Comparison of ENCODE assay signal across 25 cellular contexts in the genomic region with DNA sequence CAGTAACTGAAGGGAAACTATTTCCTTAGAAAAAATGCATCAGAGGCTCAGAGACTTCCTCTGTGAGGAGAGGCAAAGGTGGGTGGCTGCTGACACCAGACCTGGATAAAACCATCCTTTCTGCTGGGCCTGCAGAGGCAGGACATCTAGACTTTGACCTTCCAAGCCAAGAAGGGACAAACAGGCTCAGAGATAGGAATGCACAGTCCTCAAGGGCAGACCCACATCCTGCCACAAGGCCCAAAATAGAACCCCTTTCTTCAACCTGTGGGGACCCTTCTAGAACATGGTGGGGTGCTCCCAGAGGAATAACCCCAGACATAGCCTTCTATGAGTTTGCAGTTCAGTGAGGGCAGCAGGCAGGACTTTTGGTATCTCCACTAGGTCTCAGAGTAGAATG. TPM values are rescaled to one million over a fixed set of nuclear protein-coding genes. Genes with fewer than 3 reads are reported as not detected.
DNase-seq lines count a peak whose midpoint lies in the region; ATAC-seq and TF ChIP-seq lines count a peak whose summit lies in the region.
"Had no signal": no experiment of that assay in that cellular context is flagged by ENCODE, and none has a peak within 500 bp of the region (broad histone marks: within the 10 kb centered on the region; RNA-seq: fewer than 3 reads in every experiment).

No MANE protein-coding gene starts in this region.

- intact Hi-C loops in activated CD8-positive, alpha-beta T cell treated with anti-CD3 and anti-CD28 coated beads for 36 hours (cut with micrococcal nuclease): no loop called here
- intact Hi-C loops in activated CD4-positive, alpha-beta memory T cell treated with anti-CD3 and anti-CD28 coated beads for 36 hours (cut with micrococcal nuclease): loop anchor here (5.0 kb wide), 1 partner anchor 537 kb away; a partner anchor contains a TSS
- intact Hi-C loops in gastrocnemius medialis (cut with DNase I; ENCODE audit: low total_unique reads): no loop called here

- no peak overlapping the region for H3K27ac ChIP-seq in gastrocnemius medialis
- H3K27ac ChIP-seq: left ventricle myocardium inferior, psoas muscle, VCaP had no signal

- H3K9me3 ChIP-seq in gastrocnemius medialis: no peaks in the 10 kb centered on the region
- H3K9me3 ChIP-seq: BE2C, left ventricle myocardium inferior, mucosa of descending colon, psoas muscle had no signal

- no peaks in the 10 kb centered on the region for H3K27me3 Mint-ChIP-seq in activated CD8-positive, alpha-beta T cell treated with anti-CD3 and anti-CD28 coated beads, Interleukin-2, amount 10 ng/mL, durations not matched to agents 7 days and 5 days (ENCODE audit: low read depth)
- no peaks in the 10 kb centered on the region for H3K27me3 Mint-ChIP-seq in activated CD8-positive, alpha-beta T cell treated with anti-CD3 and anti-CD28 coated beads for 36 hours
- no peaks in the 10 kb centered on the region for H3K27me3 Mint-ChIP-seq in activated CD4-positive, alpha-beta memory T cell treated with anti-CD3 and anti-CD28 coated beads for 36 hours
- H3K27me3 Mint-ChIP-seq in type B pancreatic cell: peaks cover 3% of the 10 kb centered on the region
- H3K27me3 Mint-ChIP-seq: effector memory CD8-positive, alpha-beta T cell had no signal

- no peak overlapping the region for H3K4me3 Mint-ChIP-seq in activated CD8-positive, alpha-beta T cell treated with anti-CD3 and anti-CD28 coated beads, Interleukin-2, amount 10 ng/mL, durations not matched to agents 7 days and 5 days
- H3K4me3 Mint-ChIP-seq in activated CD8-positive, alpha-beta T cell treated with anti-CD3 and anti-CD28 coated beads for 36 hours: no peak overlapping the region
- H3K4me3 Mint-ChIP-seq in activated CD4-positive, alpha-beta memory T cell treated with anti-CD3 and anti-CD28 coated beads for 36 hours: no peak overlapping the region
- H3K4me3 Mint-ChIP-seq in type B pancreatic cell: no peak overlapping the region
- H3K4me3 Mint-ChIP-seq: effector memory CD8-positive, alpha-beta T cell; T-helper 2 cell treated with Interferon-gamma antibody and Interleukin-4, amounts not matched to agents 5 μg/mL and 100 μg/mL, for 36 hours had no signal

- peaks cover 35% of the 10 kb centered on the region for H3K4me1 Mint-ChIP-seq in activated CD8-positive, alpha-beta T cell treated with anti-CD3 and anti-CD28 coated beads, Interleukin-2, amount 10 ng/mL, durations not matched to agents 7 days and 5 days (ENCODE audit: low read depth)
- H3K4me1 Mint-ChIP-seq in activated CD8-positive, alpha-beta T cell treated with anti-CD3 and anti-CD28 coated beads for 36 hours (ENCODE audit: low read depth): peaks cover 22% of the 10 kb centered on the region
- H3K4me1 Mint-ChIP-seq in activated CD4-positive, alpha-beta memory T cell treated with anti-CD3 and anti-CD28 coated beads for 36 hours (ENCODE audit: low read depth): peaks cover 17% of the 10 kb centered on the region
- peaks cover 32% of the 10 kb centered on the region for H3K4me1 Mint-ChIP-seq in type B pancreatic cell (ENCODE audit: unreplicated experiment)

- POLR2A ChIA-PET in activated CD8-positive, alpha-beta T cell treated with anti-CD3 and anti-CD28 coated beads, Interleukin-2, amount 10 ng/mL, durations not matched to agents 7 days and 5 days (lab: Charles Lee): no interaction called here
- POLR2A ChIA-PET in activated CD8-positive, alpha-beta T cell treated with anti-CD3 and anti-CD28 coated beads for 36 hours (lab: Charles Lee): interaction anchor here (1.4 kb wide), 1 partner anchor 11 kb away, joined by 4 read pairs; no protein-coding TSS in a partner anchor
- POLR2A ChIA-PET in activated CD4-positive, alpha-beta memory T cell treated with anti-CD3 and anti-CD28 coated beads for 36 hours (lab: Charles Lee): no interaction called here

- no peaks in the 10 kb centered on the region for H3K9me3 Mint-ChIP-seq in activated CD8-positive, alpha-beta T cell treated with anti-CD3 and anti-CD28 coated beads, Interleukin-2, amount 10 ng/mL, durations not matched to agents 7 days and 5 days (ENCODE audit: insufficient read depth)
- no peaks in the 10 kb centered on the region for H3K9me3 Mint-ChIP-seq in activated CD8-positive, alpha-beta T cell treated with anti-CD3 and anti-CD28 coated beads for 36 hours
- no peaks in the 10 kb centered on the region for H3K9me3 Mint-ChIP-seq in activated CD4-positive, alpha-beta memory T cell treated with anti-CD3 and anti-CD28 coated beads for 36 hours
- H3K9me3 Mint-ChIP-seq in type B pancreatic cell: no peaks in the 10 kb centered on the region
- H3K9me3 Mint-ChIP-seq: effector memory CD8-positive, alpha-beta T cell; T-helper 2 cell treated with Interferon-gamma antibody and Interleukin-4, amounts not matched to agents 5 μg/mL and 100 μg/mL, for 36 hours had no signal

- in situ Hi-C loops in gastrocnemius medialis (cut with MboI; ENCODE audit: low sequenced_read_pairs in 4 of 4): no loop called here

- TF ChIP-seq POLR2A in gastrocnemius medialis (IDR thresholded peaks at IDR 0.05): no peak

- no peak for ATAC-seq in activated CD8-positive, alpha-beta T cell treated with anti-CD3 and anti-CD28 coated beads, Interleukin-2, amount 10 ng/mL, durations not matched to agents 7 days and 5 days
- no peak for ATAC-seq in activated CD8-positive, alpha-beta T cell treated with anti-CD3 and anti-CD28 coated beads for 36 hours
- no peak for ATAC-seq in gastrocnemius medialis
- ATAC-seq: effector memory CD8-positive, alpha-beta T cell; esophagus mucosa; mucosa of descending colon; psoas muscle had no signal

- H3K27ac Mint-ChIP-seq in activated CD8-positive, alpha-beta T cell treated with anti-CD3 and anti-CD28 coated beads, Interleukin-2, amount 10 ng/mL, durations not matched to agents 7 days and 5 days: peak overlapping the region; percentile 81
- no peak overlapping the region for H3K27ac Mint-ChIP-seq in activated CD8-positive, alpha-beta T cell treated with anti-CD3 and anti-CD28 coated beads for 36 hours
- H3K27ac Mint-ChIP-seq in activated CD4-positive, alpha-beta memory T cell treated with anti-CD3 and anti-CD28 coated beads for 36 hours: no peak overlapping the region
- H3K27ac Mint-ChIP-seq in type B pancreatic cell: no peak overlapping the region
- H3K27ac Mint-ChIP-seq: effector memory CD8-positive, alpha-beta T cell had no signal

- CTCF ChIA-PET in activated CD8-positive, alpha-beta T cell treated with anti-CD3 and anti-CD28 coated beads, Interleukin-2, amount 10 ng/mL, durations not matched to agents 7 days and 5 days (lab: Charles Lee): interaction anchor here (1.1 to 4.3 kb wide), 6 partner anchors 12 to 135 kb away, joined by 3 to 17 read pairs (median 4); a partner anchor contains a TSS
- CTCF ChIA-PET in activated CD8-positive, alpha-beta T cell treated with anti-CD3 and anti-CD28 coated beads for 36 hours (lab: Charles Lee): interaction anchor here (1.2 to 8.4 kb wide), 5 partner anchors 9 to 130 kb away, joined by 4 to 127 read pairs (median 5); no protein-coding TSS in a partner anchor
- CTCF ChIA-PET in activated CD4-positive, alpha-beta memory T cell treated with anti-CD3 and anti-CD28 coated beads for 36 hours (lab: Charles Lee): interaction anchor here (1.4 to 8.0 kb wide), 3 partner anchors 8 to 130 kb away, joined by 3 to 56 read pairs (median 6); no protein-coding TSS in a partner anchor

- no peaks in the 10 kb centered on the region for H3K36me3 ChIP-seq in gastrocnemius medialis
- H3K36me3 ChIP-seq: left ventricle myocardium inferior had no signal

- no peak overlapping the region for H3K4me3 ChIP-seq in gastrocnemius medialis
- H3K4me3 ChIP-seq: left ventricle myocardium inferior, mucosa of descending colon, psoas muscle had no signal

- peak; percentile 22 for DNase-seq in activated CD8-positive, alpha-beta T cell treated with anti-CD3 and anti-CD28 coated beads, Interleukin-2, amount 10 ng/mL, durations not matched to agents 7 days and 5 days
- no peak for DNase-seq in activated CD8-positive, alpha-beta T cell treated with anti-CD3 and anti-CD28 coated beads for 36 hours
- peak; percentile 7 for DNase-seq in activated CD4-positive, alpha-beta memory T cell treated with anti-CD3 and anti-CD28 coated beads for 36 hours
- peak; percentile 24 for DNase-seq in mesenteric fat pad (ENCODE audit: low spot score)
- DNase-seq in type B pancreatic cell (ENCODE audit: extremely low spot score, unreplicated experiment): peak; percentile 22
- DNase-seq in NCI-H2081 (lab: John Stamatoyannopoulos, UW): no peak
- no peak for DNase-seq in gastrocnemius medialis
- no peak for DNase-seq in NCI-H748 (lab: John Stamatoyannopoulos, UW; ENCODE audit: unreplicated experiment)
- DNase-seq: BE2C; Calu3; effector memory CD8-positive, alpha-beta T cell; foreskin melanocyte; GOT3; hypothalamus; left ventricle myocardium inferior; mucosa of descending colon; NCI-H1092 treated with DMSO at 0.1 percent for 48 hours; NCI-H2107; NCI-H510A treated with DMSO at 0.1 percent for 48 hours; psoas muscle; stimulated activated naive CD4-positive, alpha-beta T cell treated with Interleukin-2 at 50 U/mL for 16 hours had no signal

- no peaks in the 10 kb centered on the region for H3K27me3 ChIP-seq in gastrocnemius medialis
- H3K27me3 ChIP-seq: BE2C had no signal

- no peak for TF ChIP-seq CTCF in activated CD8-positive, alpha-beta T cell treated with anti-CD3 and anti-CD28 coated beads for 36 hours (IDR thresholded peaks at IDR 0.05)
- TF ChIP-seq CTCF in type B pancreatic cell (conservative IDR thresholded peaks at IDR 0.05) (no peak), gastrocnemius medialis (IDR thresholded peaks at IDR 0.05 in 4 of 5, conservative IDR thresholded peaks at IDR 0.05 in 1 of 5) (no peak)

- peaks cover 6 to 10% of the 10 kb centered on the region in 2 donors for H3K4me1 ChIP-seq in gastrocnemius medialis

- peaks cover 4% of the 10 kb centered on the region for H3K36me3 Mint-ChIP-seq in activated CD8-positive, alpha-beta T cell treated with anti-CD3 and anti-CD28 coated beads, Interleukin-2, amount 10 ng/mL, durations not matched to agents 7 days and 5 days (ENCODE audit: low read depth)
- peaks cover 4% of the 10 kb centered on the region for H3K36me3 Mint-ChIP-seq in activated CD8-positive, alpha-beta T cell treated with anti-CD3 and anti-CD28 coated beads for 36 hours (ENCODE audit: low read depth)
- H3K36me3 Mint-ChIP-seq in activated CD4-positive, alpha-beta memory T cell treated with anti-CD3 and anti-CD28 coated beads for 36 hours: peaks cover 4% of the 10 kb centered on the region
- H3K36me3 Mint-ChIP-seq in type B pancreatic cell: no peaks in the 10 kb centered on the region

RNA-seq across cellular contexts. Expression of a gene that starts 3.8 kb away (rescaled TPM):
- total RNA-seq in activated CD8-positive, alpha-beta T cell treated with anti-CD3 and anti-CD28 coated beads, Interleukin-2, amount 10 ng/mL, durations not matched to agents 7 days and 5 days: 100 to 1,000 TPM; 235 to 241 TPM
- total RNA-seq in activated CD8-positive, alpha-beta T cell treated with anti-CD3 and anti-CD28 coated beads for 36 hours: 100 to 1,000 TPM; 111 to 114 TPM
- total RNA-seq in activated CD4-positive, alpha-beta memory T cell treated with anti-CD3 and anti-CD28 coated beads for 36 hours: 100 to 1,000 TPM; 155 to 163 TPM
- total RNA-seq in mesenteric fat pad (48.7 TPM), type B pancreatic cell (ENCODE audit: low replicate concordance) (48.8 and 77.1 TPM in 2 replicates), gastrocnemius medialis (100 to 1,000 TPM in 2 of 4 donors, 10 to 100 TPM in 2; 38.9 to 105 (median 96.5) TPM)

RNA-seq across cellular contexts. Expression of a gene that starts 36.8 kb away (rescaled TPM):
- total RNA-seq in activated CD8-positive, alpha-beta T cell treated with anti-CD3 and anti-CD28 coated beads, Interleukin-2, amount 10 ng/mL, durations not matched to agents 7 days and 5 days: 10 to 100 TPM; 10.5 to 12.0 TPM
- total RNA-seq in activated CD8-positive, alpha-beta T cell treated with anti-CD3 and anti-CD28 coated beads for 36 hours: 1 to 10 TPM; 4.5 to 5.9 TPM
- 10 to 100 TPM; 25.0 to 25.9 TPM for total RNA-seq in activated CD4-positive, alpha-beta memory T cell treated with anti-CD3 and anti-CD28 coated beads for 36 hours
- 12.5 TPM for total RNA-seq in mesenteric fat pad
- total RNA-seq in type B pancreatic cell (ENCODE audit: low replicate concordance): 11.5 and 13.9 TPM in 2 replicates
- 10 to 100 TPM; 12.0 to 82.7 (median 17.4) TPM for total RNA-seq in gastrocnemius medialis
- total RNA-seq: Calu3, SK-MEL-5 had no signal

Comparison
In these comparisons a context has a peak if more than half of its experiments do, and no peak if none do; other contexts are left out.
1. DNase-seq: peak in activated CD8-positive, alpha-beta T cell treated with anti-CD3 and anti-CD28 coated beads, Interleukin-2, amount 10 ng/mL, durations not matched to agents 7 days and 5 days (single experiment), activated CD4-positive, alpha-beta memory T cell treated with anti-CD3 and anti-CD28 coated beads for 36 hours (single experiment), mesenteric fat pad (single experiment) and type B pancreatic cell (single experiment); none in activated CD8-positive, alpha-beta T cell treated with anti-CD3 and anti-CD28 coated beads for 36 hours (single experiment), NCI-H2081 (0 of 2), gastrocnemius medialis (0 of 2) and NCI-H748 (single experiment).